17 cellular contexts compared by ENCODE assay signal in the genomic region with DNA sequence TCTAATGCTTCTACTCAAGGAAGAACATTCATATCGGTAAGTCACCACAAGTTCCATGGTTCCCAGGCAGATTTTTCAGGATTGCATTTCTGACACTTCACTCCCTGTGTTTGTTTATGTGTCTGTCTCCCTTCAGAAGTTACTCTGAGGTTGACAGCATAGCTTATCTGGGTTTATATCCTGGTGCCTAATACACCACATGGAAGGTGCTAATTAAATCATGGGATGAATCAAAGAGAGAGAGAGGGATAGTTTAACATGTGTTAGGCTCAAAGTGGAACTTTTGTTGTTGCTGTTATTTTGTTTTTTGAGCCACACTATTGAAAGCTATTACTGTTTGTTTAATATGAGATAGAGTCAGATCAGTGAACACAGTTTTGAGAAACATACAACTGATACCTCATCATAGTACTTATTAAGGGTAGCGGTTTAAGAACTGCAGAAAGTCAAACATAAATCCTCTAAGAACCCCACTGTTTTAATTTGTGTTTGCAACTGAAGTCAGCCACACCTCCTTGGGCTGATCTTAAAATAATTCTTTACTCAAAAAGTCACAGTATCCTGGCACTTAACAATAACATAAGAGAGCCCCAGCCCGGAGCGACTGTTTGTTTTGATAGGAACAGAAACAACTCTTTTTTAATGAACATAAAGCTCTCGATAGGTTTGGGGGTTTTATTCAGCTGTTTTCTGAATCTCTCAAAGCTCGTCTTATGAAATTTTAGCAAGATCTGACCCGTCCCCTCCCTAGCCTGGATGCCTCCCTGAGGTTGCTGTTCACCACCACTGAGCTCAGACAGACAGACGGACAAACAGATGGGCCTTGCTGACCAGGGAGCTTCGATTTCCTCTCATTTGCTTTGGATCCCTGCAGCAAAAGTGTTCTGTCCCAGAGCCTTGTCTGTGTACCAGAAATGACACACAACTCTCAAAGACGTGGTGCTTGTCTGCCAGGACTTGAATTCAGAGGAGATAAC.
"Had no signal": no experiment of that assay in that cellular context is flagged by ENCODE, and none has a peak within 500 bp of the region (broad histone marks: within the 10 kb centered on the region; RNA-seq: fewer than 3 reads in every experiment).

No MANE protein-coding gene starts in this region.

- H3K36me3 ChIP-seq: breast epithelium, lower lobe of right lung had no signal

- H3K4me3 ChIP-seq: breast epithelium, lower lobe of right lung had no signal

- H3K36me3 Mint-ChIP-seq: activated naive CD4-positive, alpha-beta T cell treated with anti-CD3 and anti-CD28 coated beads, Interleukin-2, amount 10 ng/mL, durations not matched to agents 7 days and 5 days; mesothelial cell of epicardium had no signal

- H3K4me1 ChIP-seq: breast epithelium, lower lobe of right lung had no signal

- H3K9me3 ChIP-seq: breast epithelium, lower lobe of right lung, SK-N-SH had no signal

- H3K4me3 Mint-ChIP-seq: activated CD4-positive, alpha-beta T cell treated with anti-CD3 and anti-CD28 coated beads, Interleukin-2, amount 10 ng/mL, durations not matched to agents 7 days and 5 days; activated naive CD4-positive, alpha-beta T cell treated with anti-CD3 and anti-CD28 coated beads, Interleukin-2, amount 10 ng/mL, durations not matched to agents 7 days and 5 days; activated naive CD8-positive, alpha-beta T cell treated with anti-CD3 and anti-CD28 coated beads, Interleukin-2, amount 50 U/mL, for 24 hours; activated T-cell treated with anti-CD3 and anti-CD28 coated beads, Interleukin-2, amount 50 U/mL, for 4 hours; mesothelial cell of epicardium; nephron had no signal

- ATAC-seq: activated naive CD8-positive, alpha-beta T cell treated with anti-CD3 and anti-CD28 coated beads, Interleukin-2, amount 50 U/mL, for 24 hours; activated T-cell treated with anti-CD3 and anti-CD28 coated beads, Interleukin-2, amount 50 U/mL, for 4 hours had no signal

- H3K27me3 Mint-ChIP-seq: activated CD4-positive, alpha-beta T cell treated with anti-CD3 and anti-CD28 coated beads, Interleukin-2, amount 10 ng/mL, durations not matched to agents 7 days and 5 days; activated naive CD4-positive, alpha-beta T cell treated with anti-CD3 and anti-CD28 coated beads, Interleukin-2, amount 10 ng/mL, durations not matched to agents 7 days and 5 days had no signal

- H3K27ac ChIP-seq: breast epithelium, lower lobe of right lung had no signal

- H3K4me1 Mint-ChIP-seq: activated CD4-positive, alpha-beta T cell treated with anti-CD3 and anti-CD28 coated beads, Interleukin-2, amount 10 ng/mL, durations not matched to agents 7 days and 5 days; activated naive CD4-positive, alpha-beta T cell treated with anti-CD3 and anti-CD28 coated beads, Interleukin-2, amount 10 ng/mL, durations not matched to agents 7 days and 5 days; activated naive CD8-positive, alpha-beta T cell treated with anti-CD3 and anti-CD28 coated beads, Interleukin-2, amount 50 U/mL, for 24 hours had no signal

- H3K9ac ChIP-seq: SK-N-SH had no signal

- H3K27ac Mint-ChIP-seq: activated CD4-positive, alpha-beta T cell treated with anti-CD3 and anti-CD28 coated beads, Interleukin-2, amount 10 ng/mL, durations not matched to agents 7 days and 5 days; activated naive CD4-positive, alpha-beta T cell treated with anti-CD3 and anti-CD28 coated beads, Interleukin-2, amount 10 ng/mL, durations not matched to agents 7 days and 5 days; activated naive CD8-positive, alpha-beta T cell treated with anti-CD3 and anti-CD28 coated beads, Interleukin-2, amount 50 U/mL, for 24 hours; mesothelial cell of epicardium had no signal

- DNase-seq: activated CD4-positive, alpha-beta T cell treated with anti-CD3 and anti-CD28 coated beads, Interleukin-2, amount 10 ng/mL, durations not matched to agents 7 days and 5 days; activated CD8-positive, alpha-beta memory T cell treated with anti-CD3 and anti-CD28 coated beads, Interleukin-2, amount 50 U/mL, for 4 hours; activated naive CD4-positive, alpha-beta T cell treated with anti-CD3 and anti-CD28 coated beads, Interleukin-2, amount 10 ng/mL, durations not matched to agents 7 days and 5 days; activated naive CD8-positive, alpha-beta T cell treated with anti-CD3 and anti-CD28 coated beads, Interleukin-2, amount 50 U/mL, for 24 hours; activated T-cell treated with anti-CD3 and anti-CD28 coated beads, Interleukin-2, amount 50 U/mL, for 4 hours; left cardiac atrium; lower lobe of right lung; nucleus accumbens; retina; SK-N-SH; stimulated activated CD8-positive, alpha-beta memory T cell treated with anti-CD3 and anti-CD28 coated beads, Interleukin-4, amount 100 ng/mL, for 48 hours; stimulated activated naive CD4-positive, alpha-beta T cell treated with Interleukin-2 at 50 U/mL for 16 hours; substantia nigra; trophoblast cell had no signal
